ENCODE assay signal across 1 cellular context in genomic region chrX:105765691-105766090, GRCh38.
TF ChIP-seq lines count a peak whose summit lies in the region.

No MANE protein-coding gene starts in this region.

TF ChIP-seq in HepG2, 621 proteins besides CTCF, POLR2A, EP300 and RAD21:
- TF ChIP-seq MYC (CRISPR knock-in tag; IDR thresholded peaks at IDR 0.05; ENCODE audit: borderline replicate concordance) (no peak), ZNF75D (CRISPR knock-in tag; IDR thresholded peaks at IDR 0.05; ENCODE audit: borderline replicate concordance) (no peak), FOXP1 (IDR thresholded peaks at IDR 0.05) (no peak), FOXP1 (CRISPR knock-in tag; IDR thresholded peaks at IDR 0.05) (no peak), ZNF12 (CRISPR knock-in tag; IDR thresholded peaks at IDR 0.05) (no peak), SP2 (CRISPR knock-in tag; IDR thresholded peaks at IDR 0.05) (no peak), AHR (CRISPR knock-in tag; IDR thresholded peaks at IDR 0.05) (no peak), PPARG (CRISPR knock-in tag; conservative IDR thresholded peaks at IDR 0.05) (no peak), PBX2 (CRISPR knock-in tag; IDR thresholded peaks at IDR 0.05) (no peak), ZFP36 (IDR thresholded peaks at IDR 0.05; ENCODE audit: borderline replicate concordance, low read depth, low read length, partially characterized antibody) (no peak), ZNF17 (CRISPR knock-in tag; IDR thresholded peaks at IDR 0.05) (no peak), DPF2 (CRISPR knock-in tag; IDR thresholded peaks at IDR 0.05; ENCODE audit: borderline replicate concordance, low read depth) (no peak)
TF ChIP-seq in HepG2: peak in this region for 0.
